Comparison of ENCODE assay signal across 8 cellular contexts in the genomic region with DNA sequence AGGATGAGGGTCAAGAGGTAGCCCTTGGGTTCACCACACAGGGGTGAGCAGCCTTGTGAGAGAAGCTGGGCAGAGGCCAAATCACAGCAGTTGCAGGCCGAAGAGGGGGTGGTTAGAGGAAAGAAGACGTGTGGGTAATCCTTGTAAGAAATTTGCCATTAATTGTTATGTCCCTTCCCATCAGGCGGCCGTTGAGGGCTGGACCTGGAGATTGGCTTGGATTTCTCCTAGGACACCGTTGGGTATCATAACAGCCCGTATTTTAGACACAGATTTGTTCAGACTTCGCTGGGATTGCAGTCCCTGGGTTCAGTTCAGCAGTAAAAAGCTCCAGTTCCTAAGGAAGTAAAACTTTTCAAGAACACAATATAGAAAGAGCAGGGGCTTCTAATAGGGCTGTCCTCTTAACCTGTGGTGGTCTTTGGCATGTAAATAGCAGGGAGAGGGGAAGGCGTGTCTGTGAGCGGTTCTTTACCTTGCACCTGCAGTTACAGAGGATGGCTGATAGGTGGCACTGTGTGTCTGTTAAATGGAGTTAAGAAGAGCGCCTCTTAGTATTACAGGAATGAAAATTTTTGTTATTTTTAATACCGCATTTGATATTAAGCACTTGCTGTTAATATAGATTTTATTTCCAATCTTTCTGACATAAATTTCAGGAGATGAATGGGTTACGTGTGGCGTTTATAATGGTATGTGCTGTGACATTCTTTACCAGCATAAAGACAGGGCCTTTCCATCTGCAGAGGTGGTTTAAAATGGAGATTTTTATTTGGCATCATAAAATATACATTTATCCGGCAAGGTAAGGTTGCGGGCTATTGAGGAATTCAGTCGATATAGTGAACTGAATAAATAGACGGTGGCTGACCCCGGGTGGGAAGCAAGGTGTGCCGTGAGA.
DNase-seq lines count a peak whose midpoint lies in the region; ATAC-seq, FAIRE-seq and TF ChIP-seq lines count a peak whose summit lies in the region.
"Not testable (repeated sequence)": the region's sequence is repeated elsewhere in the genome, so short reads cannot be mapped to it uniquely, and the experiment has no call there.

No MANE protein-coding gene starts in this region.

- H3K4me1 ChIP-seq in hepatocyte (ENCODE audit: insufficient read depth); pancreas: not testable (repeated sequence)

- in situ Hi-C loops in SK-MEL-5 (cut with HindIII; ENCODE audit: low pct_unique_long_range_greater_than_20kb, low sequenced_read_pairs) = not testable (repeated sequence)

- not testable (repeated sequence) for FAIRE-seq in bronchial epithelial cell (lab: Jason Lieb, UNC); pancreas (lab: Jason Lieb, UNC)

- not testable (repeated sequence) for H3K27me3 ChIP-seq in bronchial epithelial cell (ENCODE audit: control insufficient read depth, insufficient read depth, low read length); hepatocyte; pancreas

- H4K20me1 ChIP-seq in hepatocyte (ENCODE audit: insufficient read depth, poor library complexity, severe bottlenecking) = not testable (repeated sequence)

- intact Hi-C loops in pancreas (cut with DNase I) = not testable (repeated sequence)

- TF ChIP-seq CTCF in GM12864 (IDR thresholded peaks at IDR 0.05; ENCODE audit: low read depth, low read length, missing control alignments) (peak; percentile 59), bronchial epithelial cell (IDR thresholded peaks at IDR 0.05; ENCODE audit: insufficient read depth, low read length, severe bottlenecking) (peak; percentile 43), hepatocyte (IDR thresholded peaks at IDR 0.05; ENCODE audit: poor library complexity) (peak; percentile 58), pancreas (IDR thresholded peaks at IDR 0.05) (peak; percentile 42 to 54 (median 48))

- H3K27ac ChIP-seq in hepatocyte, pancreas: not testable (repeated sequence)

- H2AFZ ChIP-seq in hepatocyte = not testable (repeated sequence)

- H3K9me3 ChIP-seq in hepatocyte (ENCODE audit: low read depth); pancreas: not testable (repeated sequence)

- ATAC-seq in HG02623 (IDR thresholded peaks at IDR 0.05; ENCODE audit: unreplicated experiment) (peak; percentile 61), pancreas (peak; percentile 58 to 87 (median 79))

- not testable (repeated sequence) for H3K79me2 ChIP-seq in hepatocyte

- not testable (repeated sequence) for H3K36me3 ChIP-seq in bronchial epithelial cell (ENCODE audit: control insufficient read depth, insufficient read depth, low read length); hepatocyte (replicated peaks; ENCODE audit: insufficient read depth, low read depth); pancreas

- not testable (repeated sequence) for H3K4me3 ChIP-seq in GM12864 (ENCODE audit: low read depth, low read length); bronchial epithelial cell (ENCODE audit: low read depth, low read length); hepatocyte; pancreas

- H3K9me2 ChIP-seq in hepatocyte (replicated peaks; ENCODE audit: insufficient read depth) = not testable (repeated sequence)

- DNase-seq in A172 (ENCODE audit: low spot score) (peak; percentile 24), NCI-H1092 treated with DMSO at 0.1 percent for 48 hours (lab: John Stamatoyannopoulos, UW) (peak; percentile 44), SK-MEL-5 (ENCODE audit: low read depth, low spot score) (peak; percentile 59), pancreas (peak in 1 of 6 donors; percentile 26)
- DNase-seq in GM12864 (ENCODE audit: low read depth); bronchial epithelial cell (ENCODE audit: low read depth); hepatocyte (ENCODE audit: low spot score): not testable (repeated sequence)

- not testable (repeated sequence) for H3K4me2 ChIP-seq in hepatocyte

- 68% methylated on average over 19 of the region's 19 CpGs for WGBS in hepatocyte (ENCODE audit: low lambda C conversion rate, missing lambda C conversion rate)
- 63 to 66% methylated on average over 19 of the region's 19 CpGs for WGBS in pancreas, 2 donors
